Comparison of ENCODE assay signal across 1 cellular context in genomic region chr5:149447373-149448367, GRCh38.
A peak's percentile ranks its signal among the peaks of the same experiment; 100 is the strongest.
TF ChIP-seq lines count a peak whose summit lies in the region.

No MANE protein-coding gene starts in this region.

TF ChIP-seq in H1, 55 proteins besides CTCF, POLR2A, EP300 and RAD21:
- TF ChIP-seq SP2 (IDR thresholded peaks at IDR 0.05; ENCODE audit: low read length): no peak
- no peak for TF ChIP-seq TCF12 (IDR thresholded peaks at IDR 0.05; ENCODE audit: low read depth, low read length)
- peak; percentile 61 for TF ChIP-seq USF2 (IDR thresholded peaks at IDR 0.05; ENCODE audit: low read length)
- TF ChIP-seq MAX (IDR thresholded peaks at IDR 0.05): no peak; the same call in 1 of the 2 replicates
- TF ChIP-seq PHF8 (conservative IDR thresholded peaks at IDR 0.05; ENCODE audit: low read depth, low read length): no peak
- TF ChIP-seq SIN3A (conservative IDR thresholded peaks at IDR 0.05 in 1 of 2, IDR thresholded peaks at IDR 0.05 in 1 of 2; ENCODE audit: low read depth in 1 of 2, low read length in 2 of 2): no peak
- TF ChIP-seq RBBP5 (IDR thresholded peaks at IDR 0.05; ENCODE audit: borderline replicate concordance, low read depth, low read length): no peak
- no peak for TF ChIP-seq SRF (IDR thresholded peaks at IDR 0.05; ENCODE audit: low read depth, low read length)
- no peak for TF ChIP-seq GABPA (IDR thresholded peaks at IDR 0.05; ENCODE audit: borderline replicate concordance, insufficient read depth, low read length)
- peak; percentile 49; the same call in 1 of the 2 replicates for TF ChIP-seq MAFK (IDR thresholded peaks at IDR 0.05; ENCODE audit: low read depth, low read length)
